1 cellular context compared by ENCODE assay signal in genomic region chr3:64185436-64185835, GRCh38.
TF ChIP-seq lines count a peak whose summit lies in the region.

No MANE protein-coding gene starts in this region.

TF ChIP-seq in IMR-90, 13 proteins besides CTCF, POLR2A, EP300 and RAD21:
- TF ChIP-seq USF2 (IDR thresholded peaks at IDR 0.05; ENCODE audit: low read depth, low read length) (no peak), MXI1 (IDR thresholded peaks at IDR 0.05; ENCODE audit: borderline replicate concordance, low read depth, low read length) (no peak), NFE2L2 (IDR thresholded peaks at IDR 0.05; ENCODE audit: low read depth, low read length) (no peak), MAZ (IDR thresholded peaks at IDR 0.05; ENCODE audit: borderline replicate concordance, low read depth, low read length) (no peak), RCOR1 (IDR thresholded peaks at IDR 0.05; ENCODE audit: insufficient replicate concordance, low read length) (no peak)
TF ChIP-seq in IMR-90: peak in this region for 0.
